Comparison of ENCODE assay signal across 1 cellular context in the genomic region with DNA sequence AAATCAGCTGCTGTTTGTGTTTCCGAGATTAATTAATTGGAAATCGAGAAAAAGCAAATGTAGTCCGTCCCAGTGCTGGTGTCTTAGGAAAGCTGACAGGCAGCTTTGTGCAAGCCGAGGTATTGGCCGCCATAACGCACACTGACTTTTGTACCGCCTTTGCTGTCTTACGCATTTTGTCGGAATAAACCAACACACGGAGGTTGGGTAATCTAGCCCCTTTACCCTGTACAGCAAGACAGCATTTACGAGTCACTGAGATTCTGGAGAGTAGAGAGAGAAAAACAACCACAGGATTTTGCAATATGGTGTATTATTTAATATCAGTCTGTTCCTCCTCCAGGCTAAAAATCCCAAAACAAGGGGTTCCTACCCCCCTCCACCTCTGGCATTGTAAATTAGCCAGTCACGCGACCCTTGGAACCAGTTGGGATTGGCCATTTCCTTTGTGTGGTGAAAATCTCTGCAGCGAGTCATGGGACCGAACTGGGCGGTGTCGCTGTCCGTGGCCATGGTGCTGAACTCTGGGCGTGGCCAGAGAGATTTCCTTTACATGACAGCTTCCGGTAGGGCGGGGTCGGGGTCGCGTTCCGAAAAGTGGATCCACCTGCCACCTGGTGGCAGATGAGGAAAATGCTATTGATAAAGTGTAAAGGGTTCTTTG.
A peak's percentile ranks its signal among the peaks of the same experiment; 100 is the strongest.
TF ChIP-seq lines count a peak whose summit lies in the region.

No MANE protein-coding gene starts in this region.

TF ChIP-seq in HepG2, 621 proteins besides CTCF, POLR2A, EP300 and RAD21 (continued from another document and continues in another):
- TF ChIP-seq, protein P1, sequence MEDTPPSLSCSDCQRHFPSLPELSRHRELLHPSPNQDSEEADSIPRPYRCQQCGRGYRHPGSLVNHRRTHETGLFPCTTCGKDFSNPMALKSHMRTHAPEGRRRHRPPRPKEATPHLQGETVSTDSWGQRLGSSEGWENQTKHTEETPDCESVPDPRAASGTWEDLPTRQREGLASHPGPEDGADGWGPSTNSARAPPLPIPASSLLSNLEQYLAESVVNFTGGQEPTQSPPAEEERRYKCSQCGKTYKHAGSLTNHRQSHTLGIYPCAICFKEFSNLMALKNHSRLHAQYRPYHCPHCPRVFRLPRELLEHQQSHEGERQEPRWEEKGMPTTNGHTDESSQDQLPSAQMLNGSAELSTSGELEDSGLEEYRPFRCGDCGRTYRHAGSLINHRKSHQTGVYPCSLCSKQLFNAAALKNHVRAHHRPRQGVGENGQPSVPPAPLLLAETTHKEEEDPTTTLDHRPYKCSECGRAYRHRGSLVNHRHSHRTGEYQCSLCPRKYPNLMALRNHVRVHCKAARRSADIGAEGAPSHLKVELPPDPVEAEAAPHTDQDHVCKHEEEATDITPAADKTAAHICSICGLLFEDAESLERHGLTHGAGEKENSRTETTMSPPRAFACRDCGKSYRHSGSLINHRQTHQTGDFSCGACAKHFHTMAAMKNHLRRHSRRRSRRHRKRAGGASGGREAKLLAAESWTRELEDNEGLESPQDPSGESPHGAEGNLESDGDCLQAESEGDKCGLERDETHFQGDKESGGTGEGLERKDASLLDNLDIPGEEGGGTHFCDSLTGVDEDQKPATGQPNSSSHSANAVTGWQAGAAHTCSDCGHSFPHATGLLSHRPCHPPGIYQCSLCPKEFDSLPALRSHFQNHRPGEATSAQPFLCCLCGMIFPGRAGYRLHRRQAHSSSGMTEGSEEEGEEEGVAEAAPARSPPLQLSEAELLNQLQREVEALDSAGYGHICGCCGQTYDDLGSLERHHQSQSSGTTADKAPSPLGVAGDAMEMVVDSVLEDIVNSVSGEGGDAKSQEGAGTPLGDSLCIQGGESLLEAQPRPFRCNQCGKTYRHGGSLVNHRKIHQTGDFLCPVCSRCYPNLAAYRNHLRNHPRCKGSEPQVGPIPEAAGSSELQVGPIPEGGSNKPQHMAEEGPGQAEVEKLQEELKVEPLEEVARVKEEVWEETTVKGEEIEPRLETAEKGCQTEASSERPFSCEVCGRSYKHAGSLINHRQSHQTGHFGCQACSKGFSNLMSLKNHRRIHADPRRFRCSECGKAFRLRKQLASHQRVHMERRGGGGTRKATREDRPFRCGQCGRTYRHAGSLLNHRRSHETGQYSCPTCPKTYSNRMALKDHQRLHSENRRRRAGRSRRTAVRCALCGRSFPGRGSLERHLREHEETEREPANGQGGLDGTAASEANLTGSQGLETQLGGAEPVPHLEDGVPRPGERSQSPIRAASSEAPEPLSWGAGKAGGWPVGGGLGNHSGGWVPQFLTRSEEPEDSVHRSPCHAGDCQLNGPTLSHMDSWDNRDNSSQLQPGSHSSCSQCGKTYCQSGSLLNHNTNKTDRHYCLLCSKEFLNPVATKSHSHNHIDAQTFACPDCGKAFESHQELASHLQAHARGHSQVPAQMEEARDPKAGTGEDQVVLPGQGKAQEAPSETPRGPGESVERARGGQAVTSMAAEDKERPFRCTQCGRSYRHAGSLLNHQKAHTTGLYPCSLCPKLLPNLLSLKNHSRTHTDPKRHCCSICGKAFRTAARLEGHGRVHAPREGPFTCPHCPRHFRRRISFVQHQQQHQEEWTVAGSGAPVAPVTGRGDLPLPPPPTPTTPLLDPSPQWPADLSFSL (CRISPR knock-in tag; IDR thresholded peaks at IDR 0.05) = no peak
- TF ChIP-seq RAD51 (IDR thresholded peaks at IDR 0.05; ENCODE audit: borderline replicate concordance) = no peak
- no peak for TF ChIP-seq STAT6 (CRISPR knock-in tag; IDR thresholded peaks at IDR 0.05; ENCODE audit: borderline replicate concordance)
- TF ChIP-seq ARNT2 (CRISPR knock-in tag; IDR thresholded peaks at IDR 0.05; ENCODE audit: low read depth) = no peak
- TF ChIP-seq ZNF136 (CRISPR knock-in tag; IDR thresholded peaks at IDR 0.05; ENCODE audit: low read depth) = no peak
- TF ChIP-seq RARA (CRISPR knock-in tag; IDR thresholded peaks at IDR 0.05) = peak; percentile 24; the same call in 1 of the 2 replicates
- TF ChIP-seq, protein P2, sequence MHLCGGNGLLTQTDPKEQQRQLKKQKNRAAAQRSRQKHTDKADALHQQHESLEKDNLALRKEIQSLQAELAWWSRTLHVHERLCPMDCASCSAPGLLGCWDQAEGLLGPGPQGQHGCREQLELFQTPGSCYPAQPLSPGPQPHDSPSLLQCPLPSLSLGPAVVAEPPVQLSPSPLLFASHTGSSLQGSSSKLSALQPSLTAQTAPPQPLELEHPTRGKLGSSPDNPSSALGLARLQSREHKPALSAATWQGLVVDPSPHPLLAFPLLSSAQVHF (CRISPR knock-in tag; IDR thresholded peaks at IDR 0.05) = no peak
- TF ChIP-seq MTF1 (CRISPR knock-in tag; IDR thresholded peaks at IDR 0.05) = no peak
- peak; percentile 98 for TF ChIP-seq EHMT2 (IDR thresholded peaks at IDR 0.05; ENCODE audit: borderline replicate concordance, low read depth, low read length)
- no peak for TF ChIP-seq SKI (IDR thresholded peaks at IDR 0.05; ENCODE audit: partially characterized antibody)
- TF ChIP-seq TBX3 (IDR thresholded peaks at IDR 0.05; ENCODE audit: borderline replicate concordance) = no peak
- peak; percentile 74; the same call in 1 of the 2 replicates for TF ChIP-seq TFE3 (CRISPR knock-in tag; IDR thresholded peaks at IDR 0.05)
- TF ChIP-seq SP5 (CRISPR knock-in tag; IDR thresholded peaks at IDR 0.05; ENCODE audit: borderline replicate concordance, low read depth) = 0 out of 2 replicates have a peak, but pooled peaks have one; percentile 12
- no peak for TF ChIP-seq ZNF672 (CRISPR knock-in tag; IDR thresholded peaks at IDR 0.05)
- TF ChIP-seq, protein P3, sequence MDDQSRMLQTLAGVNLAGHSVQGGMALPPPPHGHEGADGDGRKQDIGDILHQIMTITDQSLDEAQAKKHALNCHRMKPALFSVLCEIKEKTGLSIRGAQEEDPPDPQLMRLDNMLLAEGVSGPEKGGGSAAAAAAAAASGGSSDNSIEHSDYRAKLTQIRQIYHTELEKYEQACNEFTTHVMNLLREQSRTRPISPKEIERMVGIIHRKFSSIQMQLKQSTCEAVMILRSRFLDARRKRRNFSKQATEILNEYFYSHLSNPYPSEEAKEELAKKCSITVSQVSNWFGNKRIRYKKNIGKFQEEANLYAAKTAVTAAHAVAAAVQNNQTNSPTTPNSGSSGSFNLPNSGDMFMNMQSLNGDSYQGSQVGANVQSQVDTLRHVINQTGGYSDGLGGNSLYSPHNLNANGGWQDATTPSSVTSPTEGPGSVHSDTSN (CRISPR knock-in tag; IDR thresholded peaks at IDR 0.05; ENCODE audit: borderline replicate concordance) = no peak
- TF ChIP-seq MAZ (IDR thresholded peaks at IDR 0.05; ENCODE audit: borderline replicate concordance, low read depth, low read length) = 0 out of 2 replicates have a peak, but pooled peaks have one; percentile 23
- TF ChIP-seq MAZ (CRISPR knock-in tag; IDR thresholded peaks at IDR 0.05; ENCODE audit: low read depth) = no peak
- no peak for TF ChIP-seq HNRNPL (IDR thresholded peaks at IDR 0.05; ENCODE audit: low read depth, low read length)
- TF ChIP-seq ZNF331 (CRISPR knock-in tag; IDR thresholded peaks at IDR 0.05) = no peak
- TF ChIP-seq ZNF33B (CRISPR knock-in tag; IDR thresholded peaks at IDR 0.05) = 0 out of 2 replicates have a peak, but pooled peaks have one; percentile 34
- 0 out of 2 replicates have a peak, but pooled peaks have one; percentile 68 for TF ChIP-seq KLF12 (CRISPR knock-in tag; IDR thresholded peaks at IDR 0.05; ENCODE audit: borderline replicate concordance)
- 0 out of 4 replicates have a peak, but pooled peaks of 1 of the 2 experiments have one; percentile 34 for TF ChIP-seq NR2F1 (CRISPR knock-in tag; IDR thresholded peaks at IDR 0.05)
- no peak for TF ChIP-seq ZMAT3 (CRISPR knock-in tag; conservative IDR thresholded peaks at IDR 0.05)
- TF ChIP-seq ZBTB44 (CRISPR knock-in tag; IDR thresholded peaks at IDR 0.05) = peak; percentile 73; the same call in 1 of the 2 replicates
- TF ChIP-seq, protein P4, sequence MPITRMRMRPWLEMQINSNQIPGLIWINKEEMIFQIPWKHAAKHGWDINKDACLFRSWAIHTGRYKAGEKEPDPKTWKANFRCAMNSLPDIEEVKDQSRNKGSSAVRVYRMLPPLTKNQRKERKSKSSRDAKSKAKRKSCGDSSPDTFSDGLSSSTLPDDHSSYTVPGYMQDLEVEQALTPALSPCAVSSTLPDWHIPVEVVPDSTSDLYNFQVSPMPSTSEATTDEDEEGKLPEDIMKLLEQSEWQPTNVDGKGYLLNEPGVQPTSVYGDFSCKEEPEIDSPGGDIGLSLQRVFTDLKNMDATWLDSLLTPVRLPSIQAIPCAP (CRISPR knock-in tag; IDR thresholded peaks at IDR 0.05; ENCODE audit: low read depth) = no peak
- TF ChIP-seq ZNF260 (CRISPR knock-in tag; IDR thresholded peaks at IDR 0.05; ENCODE audit: borderline replicate concordance, low read depth) = no peak
- TF ChIP-seq, protein P5, sequence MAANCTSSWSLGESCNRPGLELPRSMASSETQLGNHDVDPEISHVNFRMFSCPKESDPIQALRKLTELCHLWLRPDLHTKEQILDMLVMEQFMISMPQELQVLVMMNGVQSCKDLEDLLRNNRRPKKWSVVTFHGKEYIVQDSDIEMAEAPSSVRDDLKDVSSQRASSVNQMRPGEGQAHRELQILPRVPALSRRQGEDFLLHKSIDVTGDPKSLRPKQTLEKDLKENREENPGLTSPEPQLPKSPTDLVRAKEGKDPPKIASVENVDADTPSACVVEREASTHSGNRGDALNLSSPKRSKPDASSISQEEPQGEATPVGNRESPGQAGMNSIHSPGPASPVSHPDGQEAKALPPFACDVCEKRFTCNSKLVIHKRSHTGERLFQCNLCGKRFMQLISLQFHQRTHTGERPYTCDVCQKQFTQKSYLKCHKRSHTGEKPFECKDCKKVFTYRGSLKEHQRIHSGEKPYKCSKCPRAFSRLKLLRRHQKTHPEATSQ (CRISPR knock-in tag; IDR thresholded peaks at IDR 0.05; ENCODE audit: borderline replicate concordance) = peak; percentile 53; the same call in 1 of the 2 replicates
- TF ChIP-seq AFF4 (CRISPR knock-in tag; IDR thresholded peaks at IDR 0.05) = no peak
- no peak for TF ChIP-seq RBM22 (optimal IDR thresholded peaks at IDR 0.05; ENCODE audit: low read length)
- no peak for TF ChIP-seq TCF12 (IDR thresholded peaks at IDR 0.05)
- TF ChIP-seq TCF12 (CRISPR knock-in tag; IDR thresholded peaks at IDR 0.05) = no peak
- no peak for TF ChIP-seq ZNF20 (CRISPR knock-in tag; IDR thresholded peaks at IDR 0.05)
- no peak for TF ChIP-seq ZNF773 (CRISPR knock-in tag; IDR thresholded peaks at IDR 0.05; ENCODE audit: borderline replicate concordance)
- peak; percentile 58; the same call in 1 of the 2 replicates for TF ChIP-seq CREB1 (IDR thresholded peaks at IDR 0.05)
- TF ChIP-seq CREB1 (CRISPR knock-in tag; IDR thresholded peaks at IDR 0.05) = peak; percentile 83
